In genomic region chr14:70303528-70304293, GRCh38 we compare ENCODE assay signal across 17 cellular contexts.
"Had no signal": no experiment of that assay in that cellular context is flagged by ENCODE, and none has a peak within 500 bp of the region (broad histone marks: within the 10 kb centered on the region; RNA-seq: fewer than 3 reads in every experiment).

No MANE protein-coding gene starts in this region.

- H3K27ac Mint-ChIP-seq: natural killer cell; stimulated activated naive B cell treated with anti-CD40 and anti-IgM and Interleukin-4, amounts not matched to agents 10 μg/mL and 1 μg/mL and 100 μg/mL, for 72 hours had no signal

- H3K9me3 ChIP-seq: stomach, thoracic aorta, transverse colon had no signal

- H3K36me3 ChIP-seq: stomach, thoracic aorta, transverse colon had no signal

- H3K4me3 ChIP-seq: coronary artery, hepatocyte, stomach, thoracic aorta, transverse colon had no signal

- H3K4me3 Mint-ChIP-seq: natural killer cell; neural crest cell; stimulated activated naive B cell treated with anti-CD40 and anti-IgM and Interleukin-4, amounts not matched to agents 10 μg/mL and 1 μg/mL and 100 μg/mL, for 72 hours had no signal

- DNase-seq: effector CD4-positive, alpha-beta T cell; foreskin melanocyte; head of caudate nucleus; kidney glomerular epithelial cell; natural killer cell; posterior cingulate gyrus; stimulated activated CD4-positive, alpha-beta T cell treated with anti-CD3 and anti-CD28 coated beads, Interleukin-2, amount 100 ng/mL, for 24 hours; stimulated activated CD4-positive, alpha-beta T cell treated with anti-CD3 and anti-CD28 coated beads, Interleukin-4, amount 100 ng/mL, for 4 hours; stimulated activated naive B cell treated with anti-CD40 and anti-IgM and Interleukin-4, amounts not matched to agents 10 μg/mL and 1 μg/mL and 100 μg/mL, for 72 hours; stomach; substantia nigra; transverse colon had no signal

- ATAC-seq: natural killer cell; sciatic nerve; stimulated activated naive B cell treated with anti-CD40 and anti-IgM and Interleukin-4, amounts not matched to agents 10 μg/mL and 1 μg/mL and 100 μg/mL, for 72 hours had no signal

- H3K27me3 ChIP-seq: hepatocyte, stomach, transverse colon had no signal

- H3K4me1 Mint-ChIP-seq: natural killer cell; neural crest cell; stimulated activated naive B cell treated with anti-CD40 and anti-IgM and Interleukin-4, amounts not matched to agents 10 μg/mL and 1 μg/mL and 100 μg/mL, for 72 hours had no signal

- H3K9me3 Mint-ChIP-seq: natural killer cell had no signal

- H3K4me1 ChIP-seq: stomach, transverse colon had no signal

- H3K36me3 Mint-ChIP-seq: natural killer cell; stimulated activated naive B cell treated with anti-CD40 and anti-IgM and Interleukin-4, amounts not matched to agents 10 μg/mL and 1 μg/mL and 100 μg/mL, for 72 hours had no signal

- H3K27ac ChIP-seq: coronary artery, hepatocyte, stomach, thoracic aorta, transverse colon had no signal
